ENCODE assay signal across 10 cellular contexts in the genomic region with DNA sequence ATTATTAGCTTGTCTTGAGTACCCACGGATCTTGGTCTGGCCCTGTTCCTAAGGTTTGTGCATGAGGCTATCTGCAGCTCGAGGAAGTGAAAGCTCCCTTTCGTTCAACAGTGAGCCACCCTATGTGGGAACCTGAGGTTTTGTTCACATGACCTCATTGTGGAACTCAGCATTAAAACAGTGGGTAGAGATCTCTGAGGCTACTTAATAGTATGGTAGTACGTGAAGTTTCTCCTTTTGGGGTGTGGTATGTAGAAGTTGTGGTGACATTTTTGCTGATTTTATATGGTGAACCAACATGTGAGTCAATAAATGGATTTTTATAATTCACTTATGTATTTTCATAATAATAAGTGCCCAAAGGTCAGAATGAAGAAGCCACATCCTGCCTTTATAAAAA.
DNase-seq lines count a peak whose midpoint lies in the region; ATAC-seq lines count a peak whose summit lies in the region.
"Had no signal": no experiment of that assay in that cellular context is flagged by ENCODE, and none has a peak within 500 bp of the region (broad histone marks: within the 10 kb centered on the region; RNA-seq: fewer than 3 reads in every experiment).

No MANE protein-coding gene starts in this region.

- H3K36me3 Mint-ChIP-seq in activated naive CD4-positive, alpha-beta T cell treated with anti-CD3 and anti-CD28 coated beads, Interleukin-2, amount 10 ng/mL, durations not matched to agents 7 days and 5 days, result no peaks in the 10 kb centered on the region

- peaks cover 4% of the 10 kb centered on the region for H3K9me3 Mint-ChIP-seq in activated naive CD4-positive, alpha-beta T cell treated with anti-CD3 and anti-CD28 coated beads, Interleukin-2, amount 10 ng/mL, durations not matched to agents 7 days and 5 days

- intact Hi-C loops in cardiac septum (cut with DNase I), result no loop called here

- no peak overlapping the region for H3K4me3 Mint-ChIP-seq in activated naive CD4-positive, alpha-beta T cell treated with anti-CD3 and anti-CD28 coated beads, Interleukin-2, amount 10 ng/mL, durations not matched to agents 7 days and 5 days
- H3K4me3 Mint-ChIP-seq: T-helper 17 cell had no signal

- CTCF ChIA-PET in activated naive CD4-positive, alpha-beta T cell treated with anti-CD3 and anti-CD28 coated beads, Interleukin-2, amount 10 ng/mL, durations not matched to agents 7 days and 5 days (lab: Charles Lee), result no interaction called here

- no peak overlapping the region for H3K27ac Mint-ChIP-seq in activated naive CD4-positive, alpha-beta T cell treated with anti-CD3 and anti-CD28 coated beads, Interleukin-2, amount 10 ng/mL, durations not matched to agents 7 days and 5 days
- H3K27ac Mint-ChIP-seq: T-helper 17 cell had no signal

- peak; percentile 93 for ATAC-seq in GM18858 (IDR thresholded peaks at IDR 0.05; ENCODE audit: unreplicated experiment)
- peak; percentile 85 for ATAC-seq in HG02588 (IDR thresholded peaks at IDR 0.05; ENCODE audit: unreplicated experiment)
- no peak for ATAC-seq in HG03439 (IDR thresholded peaks at IDR 0.05; ENCODE audit: unreplicated experiment)
- ATAC-seq: T-helper 17 cell had no signal

- no peaks in the 10 kb centered on the region for H3K27me3 Mint-ChIP-seq in activated naive CD4-positive, alpha-beta T cell treated with anti-CD3 and anti-CD28 coated beads, Interleukin-2, amount 10 ng/mL, durations not matched to agents 7 days and 5 days
- H3K27me3 Mint-ChIP-seq: T-helper 17 cell had no signal

- DNase-seq in KG1 (lab: John Stamatoyannopoulos, UW), result peak; percentile 26
- peak; percentile 70 for DNase-seq in foreskin melanocyte
- no peak for DNase-seq in NCI-H1694 (lab: John Stamatoyannopoulos, UW)
- DNase-seq in cardiac septum (ENCODE audit: low spot score), result no peak
- DNase-seq in activated naive CD4-positive, alpha-beta T cell treated with anti-CD3 and anti-CD28 coated beads, Interleukin-2, amount 10 ng/mL, durations not matched to agents 7 days and 5 days, result no peak
- DNase-seq: hypothalamus, T-helper 17 cell had no signal

- H3K4me1 Mint-ChIP-seq in activated naive CD4-positive, alpha-beta T cell treated with anti-CD3 and anti-CD28 coated beads, Interleukin-2, amount 10 ng/mL, durations not matched to agents 7 days and 5 days, result no peaks in the 10 kb centered on the region
- H3K4me1 Mint-ChIP-seq: T-helper 17 cell had no signal

Comparison
In these comparisons a context has a peak if more than half of its experiments do, and no peak if none do; other contexts are left out.
1. DNase-seq: peak in KG1 (single experiment) and foreskin melanocyte (single experiment); none in NCI-H1694 (single experiment), cardiac septum (single experiment) and activated naive CD4-positive, alpha-beta T cell treated with anti-CD3 and anti-CD28 coated beads, Interleukin-2, amount 10 ng/mL, durations not matched to agents 7 days and 5 days (single experiment).